ENCODE assay signal across 14 cellular contexts in genomic region chr19:44588753-44589112, GRCh38. TPM values are rescaled to one million over a fixed set of nuclear protein-coding genes. Genes with fewer than 3 reads are reported as not detected.
DNase-seq lines count a peak whose midpoint lies in the region; ATAC-seq and TF ChIP-seq lines count a peak whose summit lies in the region.
"Had no signal": no experiment of that assay in that cellular context is flagged by ENCODE, and none has a peak within 500 bp of the region (broad histone marks: within the 10 kb centered on the region; RNA-seq: fewer than 3 reads in every experiment).

No MANE protein-coding gene starts in this region.

- H3K18ac ChIP-seq in IMR-90 (ENCODE audit: low read depth, low read length) (peak overlapping the region; percentile 100), neuronal stem cell (ENCODE audit: low read length) (no peak overlapping the region)

- TF ChIP-seq CTCF in IMR-90 (conservative IDR thresholded peaks at IDR 0.05; ENCODE audit: low read depth, low read length) (no peak), brain (conservative IDR thresholded peaks at IDR 0.05) (no peak)

- H2BK120ac ChIP-seq in IMR-90 (ENCODE audit: low read depth, low read length), result peak overlapping the region; percentile 100
- H2BK120ac ChIP-seq in neuronal stem cell (ENCODE audit: low read depth, low read length), result no peak overlapping the region

- WGBS in IMR-90 (ENCODE audit: extremely low coverage in 2 of 2, insufficient read length in 1 of 2), 2 experiments, result no CpG with 5 or more reads among the region's 3 CpGs
- WGBS in neuronal stem cell (ENCODE audit: extremely low coverage in 2 of 2, insufficient read length in 2 of 2, insufficient replicate concordance in 1 of 2), 2 donors, result no CpG with 5 or more reads among the region's 3 CpGs

- H3K14ac ChIP-seq in IMR-90 (replicated peaks; ENCODE audit: low read depth, low read length) (peak overlapping the region; percentile 99), neuronal stem cell (ENCODE audit: low read length) (no peak overlapping the region)

- H2BK15ac ChIP-seq in IMR-90 (ENCODE audit: low read depth, low read length), result peak overlapping the region; percentile 99; the same call in 2 of the 3 replicates
- no peak overlapping the region for H2BK15ac ChIP-seq in neuronal stem cell (ENCODE audit: low read length)

- H2AK9ac ChIP-seq in IMR-90 (replicated peaks; ENCODE audit: low read depth, low read length, poor library complexity), result peak overlapping the region; percentile 95

- H2BK5ac ChIP-seq in IMR-90 (ENCODE audit: low read depth, low read length, poor library complexity, severe bottlenecking) (peak overlapping the region; percentile 97), neuronal stem cell (ENCODE audit: low read length) (no peak overlapping the region)

- peak overlapping the region; percentile 82 for H3K4me2 ChIP-seq in IMR-90 (ENCODE audit: low read depth, low read length)
- H3K4me2 ChIP-seq in neuronal stem cell (ENCODE audit: insufficient read depth, low read length, poor library complexity, severe bottlenecking), result no peak overlapping the region

- no peak overlapping the region for H3K4me3 Mint-ChIP-seq in activated CD4-positive, alpha-beta T cell treated with anti-CD3 and anti-CD28 coated beads for 36 hours
- no peak overlapping the region for H3K4me3 Mint-ChIP-seq in activated CD4-positive, alpha-beta T cell treated with anti-CD3 and anti-CD28 coated beads, Interleukin-2, amount 10 ng/mL, durations not matched to agents 7 days and 5 days
- no peak overlapping the region for H3K4me3 Mint-ChIP-seq in brain
- H3K4me3 Mint-ChIP-seq: nephron progenitor cell had no signal

- H4K20me1 ChIP-seq in IMR-90 (ENCODE audit: insufficient read depth, low read length), result no peaks in the 10 kb centered on the region

- no peak overlapping the region for H2BK12ac ChIP-seq in neuronal stem cell (ENCODE audit: low read length)

- POLR2A ChIA-PET in activated CD4-positive, alpha-beta T cell treated with anti-CD3 and anti-CD28 coated beads for 36 hours (lab: Charles Lee), result interaction anchor here (0.6 to 1.0 kb wide), 2 partner anchors 18 to 67 kb away, joined by 3 read pairs; no protein-coding TSS in a partner anchor
- POLR2A ChIA-PET in activated CD4-positive, alpha-beta T cell treated with anti-CD3 and anti-CD28 coated beads, Interleukin-2, amount 10 ng/mL, durations not matched to agents 7 days and 5 days (lab: Charles Lee), result no interaction called here
- POLR2A ChIA-PET in IMR-90 (lab: Charles Lee; ENCODE audit: unreplicated experiment), result no interaction called here

- no TSS peak for BruUV-seq in IMR-90 (replicated peaks; lab: Mats Ljungman, UMichigan)

- ATAC-seq in activated CD4-positive, alpha-beta T cell treated with anti-CD3 and anti-CD28 coated beads for 36 hours, result no peak
- ATAC-seq in IMR-90 (ENCODE audit: low read depth), result peak; percentile 24

- H4K8ac ChIP-seq in IMR-90 (ENCODE audit: low read depth in 2 of 2, low read length in 2 of 2) (peak overlapping the region; percentile 91 to 92), neuronal stem cell (ENCODE audit: low read depth, low read length) (no peak overlapping the region)

- no peaks in the 10 kb centered on the region for H3K27me3 ChIP-seq in IMR-90 (ENCODE audit: control insufficient read depth, insufficient read depth, low read length)
- peaks cover 0 to 2% (median 0%) of the 10 kb centered on the region in 3 experiments for H3K27me3 ChIP-seq in neuronal stem cell (ENCODE audit: control insufficient read depth in 3 of 3, insufficient read depth in 3 of 3, low read depth in 1 of 3, low read length in 3 of 3)

- peak overlapping the region; percentile 100 for H4K91ac ChIP-seq in IMR-90 (ENCODE audit: insufficient read depth, low read depth, low read length)
- no peak overlapping the region for H4K91ac ChIP-seq in neuronal stem cell (ENCODE audit: low read depth, low read length, poor library complexity)

- H3K9me3 Mint-ChIP-seq in activated CD4-positive, alpha-beta T cell treated with anti-CD3 and anti-CD28 coated beads for 36 hours (ENCODE audit: low read depth), result peaks cover 7% of the 10 kb centered on the region
- peaks cover 31% of the 10 kb centered on the region for H3K9me3 Mint-ChIP-seq in activated CD4-positive, alpha-beta T cell treated with anti-CD3 and anti-CD28 coated beads, Interleukin-2, amount 10 ng/mL, durations not matched to agents 7 days and 5 days
- H3K9me3 Mint-ChIP-seq in brain, result peaks cover 0 to 15% (median 4%) of the 10 kb centered on the region in 5 experiments

- peak overlapping the region; percentile 84 for H3K27ac Mint-ChIP-seq in activated CD4-positive, alpha-beta T cell treated with anti-CD3 and anti-CD28 coated beads for 36 hours
- H3K27ac Mint-ChIP-seq in activated CD4-positive, alpha-beta T cell treated with anti-CD3 and anti-CD28 coated beads, Interleukin-2, amount 10 ng/mL, durations not matched to agents 7 days and 5 days, result no peak overlapping the region
- H3K27ac Mint-ChIP-seq in brain, result peak overlapping the region in 3 of 5 experiments; percentile 47 to 87 (median 85)
- H3K27ac Mint-ChIP-seq: nephron progenitor cell had no signal

- in situ Hi-C loops in IMR-90 (cut with MboI; ENCODE audit: low sequenced_read_pairs), result no loop called here

- H2AFZ ChIP-seq in IMR-90 (replicated peaks; ENCODE audit: low read length, poor library complexity) (peak overlapping the region; percentile 87), neuronal stem cell (ENCODE audit: low read length) (no peak overlapping the region)

- dilution Hi-C loops in IMR-90 (cut with HindIII; ENCODE audit: low sequenced_read_pairs, unreplicated experiment), result no loop called here

- intact Hi-C loops in activated CD4-positive, alpha-beta T cell treated with anti-CD3 and anti-CD28 coated beads for 36 hours (cut with DNase I, micrococcal nuclease), result loop anchor here (1.0 to 5.0 kb wide), 4 partner anchors 54 to 184 kb away; partner anchors contain the start of gene PVR (in 1 of the 2)
- intact Hi-C loops in IMR-90 (cut with micrococcal nuclease), result loop anchor here (1.0 to 5.0 kb wide), 5 partner anchors 38 to 256 kb away; no protein-coding TSS in a partner anchor

- peak overlapping the region; percentile 100 for H4K5ac ChIP-seq in IMR-90 (ENCODE audit: low read depth, low read length)

- H3K4me1 Mint-ChIP-seq in activated CD4-positive, alpha-beta T cell treated with anti-CD3 and anti-CD28 coated beads for 36 hours, result peaks cover 20% of the 10 kb centered on the region
- peaks cover 15% of the 10 kb centered on the region for H3K4me1 Mint-ChIP-seq in activated CD4-positive, alpha-beta T cell treated with anti-CD3 and anti-CD28 coated beads, Interleukin-2, amount 10 ng/mL, durations not matched to agents 7 days and 5 days
- peaks cover 6% of the 10 kb centered on the region for H3K4me1 Mint-ChIP-seq in brain
- H3K4me1 Mint-ChIP-seq: nephron progenitor cell had no signal

- peaks cover 2% of the 10 kb centered on the region; the same call in 1 of the 2 replicates for H3K9me3 ChIP-seq in IMR-90 (ENCODE audit: control insufficient read depth, insufficient read depth, low read length)
- H3K9me3 ChIP-seq in neuronal stem cell (replicated peaks in 1 of 2; ENCODE audit: control insufficient read depth in 2 of 2, insufficient read depth in 1 of 2, low read depth in 1 of 2, low read length in 2 of 2), result peaks cover 8 to 11% of the 10 kb centered on the region in 2 donors
- H3K9me3 ChIP-seq: sigmoid colon had no signal

- H3K27ac ChIP-seq in IMR-90 (ENCODE audit: insufficient read depth, low read length) (peak overlapping the region; percentile 99), neuronal stem cell (replicated peaks; ENCODE audit: low read length) (no peak overlapping the region)
- H3K27ac ChIP-seq: sigmoid colon had no signal

- no peak for TF ChIP-seq POLR2A in IMR-90 (IDR thresholded peaks at IDR 0.05; ENCODE audit: low read depth, low read length)

- CTCF ChIA-PET in activated CD4-positive, alpha-beta T cell treated with anti-CD3 and anti-CD28 coated beads for 36 hours (lab: Charles Lee), result interaction anchor here (0.7 to 2.0 kb wide), 7 partner anchors 12 to 366 kb away, joined by 3 to 10 read pairs (median 3); no protein-coding TSS in a partner anchor
- CTCF ChIA-PET in activated CD4-positive, alpha-beta T cell treated with anti-CD3 and anti-CD28 coated beads, Interleukin-2, amount 10 ng/mL, durations not matched to agents 7 days and 5 days (lab: Charles Lee), result interaction anchor here (0.6 kb wide), 2 partner anchors 11 to 643 kb away, joined by 3 to 4 read pairs; no protein-coding TSS in a partner anchor
- CTCF ChIA-PET in IMR-90 (lab: Yijun Ruan, JAX), result interaction anchor here (0.7 to 1.8 kb wide), 6 partner anchors 18 to 182 kb away, joined by 3 to 7 read pairs (median 6); no protein-coding TSS in a partner anchor

- peak; percentile 10 for DNase-seq in activated CD4-positive, alpha-beta T cell treated with anti-CD3 and anti-CD28 coated beads for 36 hours
- no peak for DNase-seq in activated CD4-positive, alpha-beta T cell treated with anti-CD3 and anti-CD28 coated beads, Interleukin-2, amount 10 ng/mL, durations not matched to agents 7 days and 5 days
- no peak for DNase-seq in IMR-90
- peak; percentile 74 for DNase-seq in renal cortical epithelial cell (ENCODE audit: low read depth)
- no peak for DNase-seq in NCI-H2196 treated with DMSO at 0.1 percent for 48 hours (lab: John Stamatoyannopoulos, UW; ENCODE audit: unreplicated experiment)
- DNase-seq in neuronal stem cell (ENCODE audit: low spot score), result no peak
- no peak for DNase-seq in activated CD4-positive, alpha-beta T cell treated with anti-CD3 and anti-CD28 coated beads, Interleukin-2, amount 50 U/mL, for 4 hours
- DNase-seq: COR-L47, NCI-H2029, NCI-H524 treated with DMSO at 0.1 percent for 48 hours, nephron progenitor cell, sigmoid colon had no signal

- H3K4me3 ChIP-seq in IMR-90 (ENCODE audit: insufficient read depth, low read depth, low read length) (no peak overlapping the region), neuronal stem cell (ENCODE audit: low read length in 2 of 2) (no peak overlapping the region)
- H3K4me3 ChIP-seq: sigmoid colon had no signal

- peak overlapping the region; percentile 100 for H3K4ac ChIP-seq in IMR-90 (ENCODE audit: low read depth, low read length)
- no peak overlapping the region for H3K4ac ChIP-seq in neuronal stem cell (ENCODE audit: low read length)

- H3K36me3 ChIP-seq in IMR-90 (ENCODE audit: control insufficient read depth, insufficient read depth, low read length) (no peaks in the 10 kb centered on the region), neuronal stem cell (replicated peaks in 1 of 2; ENCODE audit: control insufficient read depth in 2 of 2, insufficient read depth in 2 of 2, low read length in 2 of 2) (no peaks in the 10 kb centered on the region)
- H3K36me3 ChIP-seq: sigmoid colon had no signal

- H3K56ac ChIP-seq in IMR-90 (ENCODE audit: extremely low read depth, insufficient read depth, low read length), result peak overlapping the region; percentile 89

- no peak for TF ChIP-seq RAD21 in IMR-90 (IDR thresholded peaks at IDR 0.05; ENCODE audit: low read length)

- H3K9ac ChIP-seq in IMR-90 (ENCODE audit: low read depth, low read length) (peak overlapping the region; percentile 78), neuronal stem cell (ENCODE audit: low read depth, low read length, poor library complexity) (no peak overlapping the region)

- peaks cover 15% of the 10 kb centered on the region for H3K9me1 ChIP-seq in IMR-90 (ENCODE audit: insufficient read depth, low read length)

- H2BK20ac ChIP-seq in IMR-90 (ENCODE audit: low read depth, low read length), result peak overlapping the region; percentile 100

- H3K23ac ChIP-seq in IMR-90 (ENCODE audit: low read depth, low read length) (peak overlapping the region; percentile 98), neuronal stem cell (ENCODE audit: low read depth, low read length, poor library complexity) (no peak overlapping the region)

- H3K4me1 ChIP-seq in IMR-90 (ENCODE audit: control insufficient read depth, insufficient read depth, low read length) (peaks cover 16% of the 10 kb centered on the region), neuronal stem cell (ENCODE audit: control insufficient read depth in 2 of 2, insufficient read depth in 1 of 2, low read depth in 1 of 2, low read length in 2 of 2) (peaks cover 0 to under 1% of the 10 kb centered on the region in 2 donors)

- peaks cover 4% of the 10 kb centered on the region for H3K27me3 Mint-ChIP-seq in activated CD4-positive, alpha-beta T cell treated with anti-CD3 and anti-CD28 coated beads for 36 hours
- H3K27me3 Mint-ChIP-seq in activated CD4-positive, alpha-beta T cell treated with anti-CD3 and anti-CD28 coated beads, Interleukin-2, amount 10 ng/mL, durations not matched to agents 7 days and 5 days, result no peaks in the 10 kb centered on the region
- peaks cover 8% of the 10 kb centered on the region for H3K27me3 Mint-ChIP-seq in brain

- no peaks in the 10 kb centered on the region for H3K36me3 Mint-ChIP-seq in activated CD4-positive, alpha-beta T cell treated with anti-CD3 and anti-CD28 coated beads for 36 hours (ENCODE audit: low read depth)
- H3K36me3 Mint-ChIP-seq in activated CD4-positive, alpha-beta T cell treated with anti-CD3 and anti-CD28 coated beads, Interleukin-2, amount 10 ng/mL, durations not matched to agents 7 days and 5 days (ENCODE audit: low read depth), result no peaks in the 10 kb centered on the region
- H3K36me3 Mint-ChIP-seq in brain, result no peaks in the 10 kb centered on the region

- H3K79me1 ChIP-seq in IMR-90 (ENCODE audit: low read depth in 1 of 2, low read length in 2 of 2) (no peaks in the 10 kb centered on the region; a peak in 1 of 4 replicates), neuronal stem cell (ENCODE audit: low read depth, low read length) (no peaks in the 10 kb centered on the region)

- H2AK5ac ChIP-seq in IMR-90 (ENCODE audit: low read depth, low read length) (peak overlapping the region; percentile 97), neuronal stem cell (ENCODE audit: low read depth, low read length) (no peak overlapping the region)

RNA-seq across cellular contexts. Expression of gene IGSF23, which starts 24.6 kb away (rescaled TPM):
- not detected for total RNA-seq in activated CD4-positive, alpha-beta T cell treated with anti-CD3 and anti-CD28 coated beads for 36 hours
- not detected for total RNA-seq in activated CD4-positive, alpha-beta T cell treated with anti-CD3 and anti-CD28 coated beads, Interleukin-2, amount 10 ng/mL, durations not matched to agents 7 days and 5 days
- total RNA-seq in IMR-90 (2012; rRNA removed) (under 0.01 TPM in 1 of 2 replicates, not detected in the other), renal cortical epithelial cell (0.17 and 2.7 TPM in 2 replicates)
- polyA plus RNA-seq in IMR-90 (2012; rRNA removed) (0.26 and 0.27 TPM in 2 replicates), brain (ENCODE audit: insufficient read depth, low read depth, low replicate concordance) (not detected)
- 0.15 and 0.22 TPM in 2 replicates for polyA plus RNA-seq in IMR-90 (2012; cell fraction: cytosol; rRNA removed)
- 0.14 TPM in 1 of 2 replicates, not detected in the other for polyA plus RNA-seq in IMR-90 (2012; cell fraction: nucleus; rRNA removed; ENCODE audit: low replicate concordance)
- polyA plus RNA-seq in neuronal stem cell (2013, experiment 1 of 2), result not detected
- polyA plus RNA-seq in neuronal stem cell (2013, experiment 2 of 2), result not detected
- total RNA-seq: cerebellum, sigmoid colon had no signal
- polyA plus RNA-seq: sigmoid colon had no signal

RNA-seq across cellular contexts. Expression of gene PVR, which starts 55.0 kb away (rescaled TPM):
- total RNA-seq in activated CD4-positive, alpha-beta T cell treated with anti-CD3 and anti-CD28 coated beads for 36 hours, result 10 to 100 TPM; 10.9 to 11.3 TPM
- total RNA-seq in activated CD4-positive, alpha-beta T cell treated with anti-CD3 and anti-CD28 coated beads, Interleukin-2, amount 10 ng/mL, durations not matched to agents 7 days and 5 days, result 1 to 10 TPM; 1.9 TPM
- total RNA-seq in IMR-90 (2012; rRNA removed), result 93.0 and 106 TPM in 2 replicates
- 117 and 122 TPM in 2 replicates for polyA plus RNA-seq in IMR-90 (2012; rRNA removed)
- 62.8 and 141 TPM in 2 replicates for polyA plus RNA-seq in IMR-90 (2012; cell fraction: cytosol; rRNA removed)
- 130 and 154 TPM in 2 replicates for polyA plus RNA-seq in IMR-90 (2012; cell fraction: nucleus; rRNA removed; ENCODE audit: low replicate concordance)
- polyA plus RNA-seq in brain (ENCODE audit: insufficient read depth, low read depth, low replicate concordance), result 14.4 TPM
- total RNA-seq in renal cortical epithelial cell, result 230 and 248 TPM in 2 replicates
- 5.7 TPM for polyA plus RNA-seq in neuronal stem cell (2013, experiment 1 of 2)
- polyA plus RNA-seq in neuronal stem cell (2013, experiment 2 of 2), result 5.3 TPM

RNA-seq across cellular contexts. Expression of gene CEACAM20, which starts 59.3 kb away (rescaled TPM):
- total RNA-seq in activated CD4-positive, alpha-beta T cell treated with anti-CD3 and anti-CD28 coated beads for 36 hours, result not detected
- total RNA-seq in activated CD4-positive, alpha-beta T cell treated with anti-CD3 and anti-CD28 coated beads, Interleukin-2, amount 10 ng/mL, durations not matched to agents 7 days and 5 days, result not detected
- not detected in 2 replicates for total RNA-seq in IMR-90 (2012; rRNA removed)
- not detected in 2 replicates for polyA plus RNA-seq in IMR-90 (2012; rRNA removed)
- polyA plus RNA-seq in IMR-90 (2012; cell fraction: cytosol; rRNA removed), result not detected in 2 replicates
- 0.05 TPM in 1 of 2 replicates, not detected in the other for polyA plus RNA-seq in IMR-90 (2012; cell fraction: nucleus; rRNA removed; ENCODE audit: low replicate concordance)
- polyA plus RNA-seq in brain (ENCODE audit: insufficient read depth, low read depth, low replicate concordance), result not detected
- total RNA-seq in renal cortical epithelial cell, result not detected in 2 replicates
- not detected for polyA plus RNA-seq in neuronal stem cell (2013, experiment 1 of 2)
- not detected for polyA plus RNA-seq in neuronal stem cell (2013, experiment 2 of 2)
- total RNA-seq: cerebellum had no signal

Comparison
In these comparisons a context has a peak if more than half of its experiments do, and no peak if none do; other contexts are left out.
1. DNase-seq: peak in activated CD4-positive, alpha-beta T cell treated with anti-CD3 and anti-CD28 coated beads for 36 hours (single experiment) and renal cortical epithelial cell (single experiment); none in activated CD4-positive, alpha-beta T cell treated with anti-CD3 and anti-CD28 coated beads, Interleukin-2, amount 10 ng/mL, durations not matched to agents 7 days and 5 days (single experiment), IMR-90 (single experiment), NCI-H2196 treated with DMSO at 0.1 percent for 48 hours (single experiment), neuronal stem cell (single experiment) and activated CD4-positive, alpha-beta T cell treated with anti-CD3 and anti-CD28 coated beads, Interleukin-2, amount 50 U/mL, for 4 hours (0 of 2).
2. RNA of gene PVR, which starts 55.0 kb away (total RNA-seq): 230 to 248 TPM in renal cortical epithelial cell, 93.0 to 106 TPM in IMR-90 and 10.9 to 11.3 TPM in activated CD4-positive, alpha-beta T cell treated with anti-CD3 and anti-CD28 coated beads for 36 hours; 1.9 TPM in activated CD4-positive, alpha-beta T cell treated with anti-CD3 and anti-CD28 coated beads, Interleukin-2, amount 10 ng/mL, durations not matched to agents 7 days and 5 days; every median in the first group is over 4 times any median in the second.